In genomic region chr7:155598810-155599210, GRCh38 we compare ENCODE assay signal across 8 cellular contexts. TPM values are rescaled to one million over a fixed set of nuclear protein-coding genes. Genes with fewer than 3 reads are reported as not detected.
DNase-seq lines count a peak whose midpoint lies in the region; ATAC-seq and TF ChIP-seq lines count a peak whose summit lies in the region.

No MANE protein-coding gene starts in this region.

- DNase-seq in ACHN (peak; percentile 87), HT-29 (ENCODE audit: low spot score) (peak; percentile 95), activated T-cell treated with anti-CD3 and anti-CD28 coated beads for 48 hours (ENCODE audit: low read depth) (peak; percentile 79)
- peak; percentile 59 to 88 (median 78) for DNase-seq in naive thymus-derived CD8-positive, alpha-beta T cell
- peak; percentile 56 to 67 for DNase-seq in stimulated activated CD8-positive, alpha-beta memory T cell treated with anti-CD3 and anti-CD28 coated beads, Interleukin-7, amount 100 ng/mL, for 48 hours (ENCODE audit: extremely low read depth in 1 of 2, low read depth in 1 of 2)

- peak; percentile 97 for TF ChIP-seq CTCF in OCI-LY3 (IDR thresholded peaks at IDR 0.05; ENCODE audit: low read depth, low read length)

- no peak overlapping the region for H3K9ac ChIP-seq in OCI-LY3 (ENCODE audit: low read length)

- peaks cover 16 to 50% (median 20%) of the 10 kb centered on the region in 5 donors for H3K27me3 Mint-ChIP-seq in naive thymus-derived CD8-positive, alpha-beta T cell

- no peak overlapping the region for H2AFZ ChIP-seq in OCI-LY3 (ENCODE audit: low read depth, low read length)

- H4K20me1 ChIP-seq in OCI-LY3 (ENCODE audit: insufficient read depth, low read length), result no peaks in the 10 kb centered on the region

- H3K9me3 ChIP-seq in OCI-LY3 (ENCODE audit: insufficient read depth, low read length), result no peaks in the 10 kb centered on the region

- peaks cover 15% of the 10 kb centered on the region for H3K27me3 ChIP-seq in OCI-LY3 (ENCODE audit: low read depth, low read length)

- H3K79me2 ChIP-seq in OCI-LY3 (ENCODE audit: low read length), result no peaks in the 10 kb centered on the region

- POLR2A ChIA-PET in naive thymus-derived CD8-positive, alpha-beta T cell (lab: Charles Lee), result no interaction called here

- no peaks in the 10 kb centered on the region for H3K36me3 ChIP-seq in OCI-LY3 (replicated peaks; ENCODE audit: low read depth, low read length)

- ATAC-seq in GM18858 (IDR thresholded peaks at IDR 0.05; ENCODE audit: unreplicated experiment) (peak; percentile 72), esophagus mucosa (peak; percentile 73)
- ATAC-seq in naive thymus-derived CD8-positive, alpha-beta T cell, result peak; percentile 71 to 81

- H3K36me3 Mint-ChIP-seq in naive thymus-derived CD8-positive, alpha-beta T cell, result no peaks in the 10 kb centered on the region

- no peaks in the 10 kb centered on the region for H3K9me3 Mint-ChIP-seq in naive thymus-derived CD8-positive, alpha-beta T cell

- H3K4me3 ChIP-seq in OCI-LY3 (ENCODE audit: low read length), result 0 out of 2 replicates have a peak overlapping the region, but pooled peaks have one; percentile 21

- peak overlapping the region in 2 of 10 donors; percentile 57 to 69 for H3K27ac Mint-ChIP-seq in naive thymus-derived CD8-positive, alpha-beta T cell

- H3K27ac ChIP-seq in OCI-LY3 (ENCODE audit: low read length), result no peak overlapping the region

- no peak overlapping the region for H3K4me3 Mint-ChIP-seq in naive thymus-derived CD8-positive, alpha-beta T cell

- H3K4me2 ChIP-seq in OCI-LY3 (ENCODE audit: low read length), result peak overlapping the region; percentile 56

- in situ Hi-C loops in ACHN (cut with HindIII; ENCODE audit: low pct_ligation_motif_present, low pct_unique_long_range_greater_than_20kb, low sequenced_read_pairs), result loop anchor here (25.0 kb wide), 1 partner anchor 138 kb away; no protein-coding TSS in a partner anchor

- peaks cover 8% of the 10 kb centered on the region for H3K4me1 ChIP-seq in OCI-LY3 (ENCODE audit: low read length)

- H3K4me1 Mint-ChIP-seq in naive thymus-derived CD8-positive, alpha-beta T cell, result peaks cover 2 to 6% (median 3%) of the 10 kb centered on the region in 4 donors

RNA-seq across cellular contexts. Expression of gene RBM33, which starts 45.7 kb away (rescaled TPM):
- total RNA-seq in HT-29 (2014; rRNA removed; shearing (Covaris generic)), result 36.6 and 45.2 TPM in 2 replicates
- 29.8 TPM for total RNA-seq in esophagus mucosa
- total RNA-seq in naive thymus-derived CD8-positive, alpha-beta T cell, result 100 to 1,000 TPM; 165 to 173 TPM
- 10 to 100 TPM; 35.3 to 65.3 (median 41.0) TPM for polyA plus RNA-seq in naive thymus-derived CD8-positive, alpha-beta T cell

RNA-seq across cellular contexts. Expression of gene CNPY1, which starts 52.5 kb away (rescaled TPM):
- not detected in 2 replicates for total RNA-seq in HT-29 (2014; rRNA removed; shearing (Covaris generic))
- not detected for total RNA-seq in esophagus mucosa
- total RNA-seq in naive thymus-derived CD8-positive, alpha-beta T cell, result not detected
- polyA plus RNA-seq in naive thymus-derived CD8-positive, alpha-beta T cell, result not detected
